ENCODE assay signal across 17 cellular contexts in genomic region chr1:117215733-117216462, GRCh38. TPM values are rescaled to one million over a fixed set of nuclear protein-coding genes. Genes with fewer than 3 reads are reported as not detected.
DNase-seq lines count a peak whose midpoint lies in the region; ATAC-seq and TF ChIP-seq lines count a peak whose summit lies in the region.
"Had no signal": no experiment of that assay in that cellular context is flagged by ENCODE, and none has a peak within 500 bp of the region (broad histone marks: within the 10 kb centered on the region; RNA-seq: fewer than 3 reads in every experiment).

No MANE protein-coding gene starts in this region.

- H3K4me3 ChIP-seq in psoas muscle = no peak overlapping the region
- H3K4me3 ChIP-seq: GM23248, PC-9 had no signal

- H3K27me3 ChIP-seq in psoas muscle (ENCODE audit: insufficient read depth in 3 of 3, low read length in 2 of 3) = no peaks in the 10 kb centered on the region

- H3K27ac ChIP-seq in psoas muscle = no peak overlapping the region
- H3K27ac ChIP-seq: GM23248, PC-9 had no signal

- peak; percentile 7 for DNase-seq in DMS 273 treated with DMSO at 0.1 percent for 48 hours (lab: John Stamatoyannopoulos, UW)
- DNase-seq in NCI-H446 treated with DMSO at 0.1 percent for 48 hours (lab: John Stamatoyannopoulos, UW) = peak; percentile 98
- peak; percentile 39 for DNase-seq in left ventricle myocardium superior
- DNase-seq in psoas muscle = no peak
- DNase-seq in DMS79 treated with DMSO at 0.1 percent for 48 hours (lab: John Stamatoyannopoulos, UW) = no peak
- DNase-seq in activated gamma-delta T cell (lab: John Stamatoyannopoulos, UW) = no peak
- DNase-seq: CD4-positive, alpha-beta memory T cell; GF-D8; GM23248; NCI-H1417; NCI-H1930; NCI-H510A; NCI-H774; PC-9 had no signal

- H3K9me3 ChIP-seq in psoas muscle = no peaks in the 10 kb centered on the region

- ATAC-seq in left ventricle myocardium superior = peak; percentile 89
- ATAC-seq in psoas muscle = peak in 3 of 4 donors; percentile 59 to 74 (median 73)
- no peak for ATAC-seq in esophagus mucosa
- ATAC-seq: HCT116 had no signal

- no peaks in the 10 kb centered on the region for H3K4me1 ChIP-seq in psoas muscle

- no peak for TF ChIP-seq CTCF in psoas muscle (IDR thresholded peaks at IDR 0.05)

- WGBS in psoas muscle, 3 donors = 27 to 56% (median 37%) methylated on average over 9 to 10 of the region's 12 CpGs

- intact Hi-C loops in left ventricle myocardium superior (cut with micrococcal nuclease) (no loop called here), psoas muscle (cut with DNase I) (no loop called here)

- no peaks in the 10 kb centered on the region for H3K36me3 ChIP-seq in psoas muscle (ENCODE audit: insufficient read depth in 1 of 2, low read depth in 1 of 2)

RNA-seq across cellular contexts. Expression of gene VTCN1, which starts 5.2 kb away (rescaled TPM):
- total RNA-seq in left ventricle myocardium superior (not detected), psoas muscle (under 1 TPM in 1 of 4 donors, not detected in 3; 0.22 TPM), esophagus mucosa (1.0 TPM)
- under 1 TPM in 2 of 3 donors, not detected in 1; 0.03 to 0.09 TPM for polyA plus RNA-seq in psoas muscle
- total RNA-seq: CD4-positive, alpha-beta memory T cell; GM23248 had no signal
- polyA plus RNA-seq: BJ; CD4-positive, alpha-beta memory T cell; GM23248 had no signal

Comparison
In these comparisons a context has a peak if more than half of its experiments do, and no peak if none do; other contexts are left out.
1. DNase-seq: peak in DMS 273 treated with DMSO at 0.1 percent for 48 hours (single experiment), NCI-H446 treated with DMSO at 0.1 percent for 48 hours (single experiment) and left ventricle myocardium superior (single experiment); none in psoas muscle (0 of 2), DMS79 treated with DMSO at 0.1 percent for 48 hours (single experiment) and activated gamma-delta T cell (single experiment).